13 cellular contexts compared by ENCODE assay signal in the genomic region with DNA sequence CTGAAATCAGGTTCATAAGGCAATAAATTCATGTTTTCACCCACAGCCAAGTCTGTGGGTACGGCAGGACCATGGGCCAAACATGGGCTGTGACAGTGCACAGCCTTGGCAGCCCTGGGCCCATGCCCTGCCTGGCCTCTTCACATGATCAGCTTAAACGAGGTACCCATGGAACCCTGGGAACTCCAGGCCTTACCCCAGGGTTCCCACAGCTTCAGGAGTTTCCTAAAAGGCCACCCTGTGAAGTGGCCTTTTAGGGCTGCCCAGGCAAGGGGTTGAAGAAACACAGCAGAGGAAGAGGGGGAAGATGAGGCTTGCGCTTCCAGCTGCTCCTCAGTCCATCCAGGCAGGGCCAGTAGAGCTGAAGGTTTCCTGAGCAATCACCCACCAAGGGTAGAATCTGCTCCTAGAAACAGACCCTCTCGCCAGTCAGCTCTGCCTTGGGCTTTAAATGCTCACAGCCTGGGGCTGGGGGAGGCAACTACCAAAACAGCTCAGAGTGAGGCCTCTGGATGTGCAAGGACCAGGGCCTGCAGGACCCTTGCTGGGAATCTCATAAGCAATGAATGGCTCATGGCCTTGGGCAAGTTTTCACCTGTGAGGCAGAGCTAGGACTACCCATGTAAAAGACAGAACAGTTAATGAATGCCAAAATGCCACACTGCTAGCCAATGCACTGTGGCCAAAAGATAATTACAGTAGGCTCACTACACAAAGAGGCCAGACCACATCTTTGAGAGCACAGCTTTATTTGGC.
DNase-seq lines count a peak whose midpoint lies in the region; ATAC-seq and TF ChIP-seq lines count a peak whose summit lies in the region.
"Had no signal": no experiment of that assay in that cellular context is flagged by ENCODE, and none has a peak within 500 bp of the region (broad histone marks: within the 10 kb centered on the region; RNA-seq: fewer than 3 reads in every experiment).

No MANE protein-coding gene starts in this region.

- no peaks in the 10 kb centered on the region for H3K27me3 Mint-ChIP-seq in T-helper 17 cell
- H3K27me3 Mint-ChIP-seq: naive thymus-derived CD8-positive, alpha-beta T cell; stimulated activated naive CD8-positive, alpha-beta T cell treated with anti-CD3 and anti-CD28 coated beads, Interleukin-15, amount 100 ng/mL, for 72 hours had no signal

- H3K4me3 ChIP-seq in right atrium auricular region = no peak overlapping the region
- no peak overlapping the region for H3K4me3 ChIP-seq in gastrocnemius medialis

- H3K36me3 ChIP-seq in right atrium auricular region (no peaks in the 10 kb centered on the region), gastrocnemius medialis (no peaks in the 10 kb centered on the region)

- H3K27me3 ChIP-seq in right atrium auricular region (no peaks in the 10 kb centered on the region), gastrocnemius medialis (no peaks in the 10 kb centered on the region)

- DNase-seq in T-helper 17 cell (no peak), right atrium auricular region (ENCODE audit: low spot score) (no peak), gastrocnemius medialis (no peak), NK-92 (lab: John Stamatoyannopoulos, UW; ENCODE audit: unreplicated experiment) (no peak), ecto neural progenitor cell (ENCODE audit: low spot score) (no peak)
- DNase-seq: activated CD8-positive, alpha-beta T cell treated with anti-CD3 and anti-CD28 coated beads, Interleukin-2, amount 10 ng/mL, durations not matched to agents 7 days and 5 days; HCEC 1CT; naive thymus-derived CD8-positive, alpha-beta T cell; stimulated activated naive CD8-positive, alpha-beta T cell treated with anti-CD3 and anti-CD28 coated beads, Interleukin-15, amount 100 ng/mL, for 72 hours; SW 1271 had no signal

- peaks cover 2% of the 10 kb centered on the region for H3K36me3 Mint-ChIP-seq in T-helper 17 cell (ENCODE audit: low read depth)

- H3K9me3 ChIP-seq in T-helper 17 cell (ENCODE audit: control insufficient read depth, low read length, poor library complexity, severe bottlenecking) (no peaks in the 10 kb centered on the region), right atrium auricular region (no peaks in the 10 kb centered on the region), gastrocnemius medialis (no peaks in the 10 kb centered on the region)

- intact Hi-C loops in gastrocnemius medialis (cut with DNase I; ENCODE audit: low total_unique reads) = no loop called here

- no peak for TF ChIP-seq CTCF in C4-2B (conservative IDR thresholded peaks at IDR 0.05)
- no peak for TF ChIP-seq CTCF in right atrium auricular region (IDR thresholded peaks at IDR 0.05)
- no peak for TF ChIP-seq CTCF in gastrocnemius medialis (IDR thresholded peaks at IDR 0.05 in 4 of 5, conservative IDR thresholded peaks at IDR 0.05 in 1 of 5)

- H3K4me3 Mint-ChIP-seq in T-helper 17 cell = peak overlapping the region; percentile 25
- H3K4me3 Mint-ChIP-seq: activated CD8-positive, alpha-beta T cell treated with anti-CD3 and anti-CD28 coated beads, Interleukin-2, amount 10 ng/mL, durations not matched to agents 7 days and 5 days had no signal

- H3K27ac ChIP-seq in C4-2B = peak overlapping the region; percentile 84
- H3K27ac ChIP-seq in right atrium auricular region = peak overlapping the region; percentile 85 to 94
- peak overlapping the region; percentile 75 to 82 (median 80) for H3K27ac ChIP-seq in gastrocnemius medialis

- no peak for TF ChIP-seq POLR2A in gastrocnemius medialis (IDR thresholded peaks at IDR 0.05)

- ATAC-seq in T-helper 17 cell (no peak), gastrocnemius medialis (peak in 1 of 2 donors; percentile 10), HG03196 (IDR thresholded peaks at IDR 0.05; ENCODE audit: unreplicated experiment) (no peak), HG02840 (IDR thresholded peaks at IDR 0.05; ENCODE audit: low FRiP score, unreplicated experiment) (no peak)

- H3K27ac Mint-ChIP-seq in T-helper 17 cell = peak overlapping the region; percentile 82

- H3K4me1 ChIP-seq in right atrium auricular region (peaks cover 0 to 66% of the 10 kb centered on the region in 2 donors), gastrocnemius medialis (peaks cover 42 to 58% of the 10 kb centered on the region in 2 donors)

- in situ Hi-C loops in gastrocnemius medialis (cut with MboI; ENCODE audit: low sequenced_read_pairs in 4 of 4) = no loop called here

- H3K4me1 Mint-ChIP-seq in T-helper 17 cell = peaks cover 16% of the 10 kb centered on the region
